ENCODE assay signal across 13 cellular contexts in genomic region chrX:21153503-21153902, GRCh38.
DNase-seq lines count a peak whose midpoint lies in the region; ATAC-seq and TF ChIP-seq lines count a peak whose summit lies in the region.
"Had no signal": no experiment of that assay in that cellular context is flagged by ENCODE, and none has a peak within 500 bp of the region (broad histone marks: within the 10 kb centered on the region; RNA-seq: fewer than 3 reads in every experiment).

No MANE protein-coding gene starts in this region.

- in situ Hi-C loops in HAP-1 (cut with MboI; ENCODE audit: low sequenced_read_pairs), result no loop called here

- TF ChIP-seq CTCF in esophagus muscularis mucosa (IDR thresholded peaks at IDR 0.05), result no peak
- no peak for TF ChIP-seq CTCF in left lung (IDR thresholded peaks at IDR 0.05)
- no peak for TF ChIP-seq CTCF in testis (IDR thresholded peaks at IDR 0.05)

- no peaks in the 10 kb centered on the region for H3K27me3 ChIP-seq in esophagus muscularis mucosa
- H3K27me3 ChIP-seq in left lung, result no peaks in the 10 kb centered on the region
- no peaks in the 10 kb centered on the region for H3K27me3 ChIP-seq in testis
- H3K27me3 ChIP-seq in HAP-1 (ENCODE audit: low read depth), result no peaks in the 10 kb centered on the region

- TF ChIP-seq POLR2A in esophagus muscularis mucosa (IDR thresholded peaks at IDR 0.05; ENCODE audit: low read depth) (no peak), testis (IDR thresholded peaks at IDR 0.05) (no peak)

- no peak overlapping the region for H3K4me3 ChIP-seq in esophagus muscularis mucosa
- H3K4me3 ChIP-seq in left lung, result no peak overlapping the region
- no peak overlapping the region for H3K4me3 ChIP-seq in testis
- no peak overlapping the region for H3K4me3 ChIP-seq in HAP-1

- WGBS in esophagus muscularis mucosa, result 27% methylated on average over 2 of the region's 2 CpGs
- WGBS in testis, 2 donors, result 33 to 58% methylated on average over 2 of the region's 2 CpGs

- H3K4me1 ChIP-seq in esophagus muscularis mucosa, result peaks cover 5 to 49% (median 14%) of the 10 kb centered on the region in 4 donors
- no peaks in the 10 kb centered on the region for H3K4me1 ChIP-seq in left lung
- no peaks in the 10 kb centered on the region for H3K4me1 ChIP-seq in testis
- peaks cover 1% of the 10 kb centered on the region; the same call in 1 of the 2 replicates for H3K4me1 ChIP-seq in HAP-1

- intact Hi-C loops in esophagus muscularis mucosa (cut with DNase I), result no loop called here
- intact Hi-C loops in left lung (cut with DNase I), result no loop called here
- intact Hi-C loops in testis (cut with DNase I; ENCODE audit: low total_unique reads), result no loop called here

- no peak for TF ChIP-seq EP300 in esophagus muscularis mucosa (IDR thresholded peaks at IDR 0.05)

- peak overlapping the region; percentile 40 to 68 (median 52) for H3K27ac ChIP-seq in esophagus muscularis mucosa (replicated peaks in 1 of 4)
- H3K27ac ChIP-seq in left lung, result no peak overlapping the region
- peak overlapping the region in 1 of 2 donors; percentile 60 for H3K27ac ChIP-seq in testis
- H3K27ac ChIP-seq: KMS-11 had no signal

- ATAC-seq in left lung (peak; percentile 64), HG02981 (IDR thresholded peaks at IDR 0.05; ENCODE audit: unreplicated experiment) (no peak)
- ATAC-seq: activated CD4-positive, alpha-beta T cell treated with anti-CD3 and anti-CD28 coated beads for 36 hours had no signal

- peak; percentile 58 for DNase-seq in H4 (ENCODE audit: low spot score)
- no peak for DNase-seq in esophagus muscularis mucosa (ENCODE audit: extremely low spot score)
- DNase-seq in left lung, result no peak
- DNase-seq in testis, result peak; percentile 36
- DNase-seq in RPMI8226, result no peak
- DNase-seq in HAP-1 (ENCODE audit: low spot score in 2 of 2), result no peak
- DNase-seq: activated CD4-positive, alpha-beta T cell treated with anti-CD3 and anti-CD28 coated beads for 36 hours; activated T-cell treated with anti-CD3 and anti-CD28 coated beads, Interleukin-2, amount 50 U/mL, for 24 hours; CD8-positive, alpha-beta memory T cell; effector memory CD4-positive, alpha-beta T cell; NCI-H2107 had no signal

- H3K9me3 ChIP-seq in esophagus muscularis mucosa, result no peaks in the 10 kb centered on the region
- no peaks in the 10 kb centered on the region for H3K9me3 ChIP-seq in left lung
- no peaks in the 10 kb centered on the region for H3K9me3 ChIP-seq in testis
- no peaks in the 10 kb centered on the region for H3K9me3 ChIP-seq in HAP-1

- H3K36me3 ChIP-seq in esophagus muscularis mucosa (no peaks in the 10 kb centered on the region), left lung (no peaks in the 10 kb centered on the region), testis (ENCODE audit: low read depth, missing control alignments) (no peaks in the 10 kb centered on the region), HAP-1 (replicated peaks) (no peaks in the 10 kb centered on the region)

Comparison
In these comparisons a context has a peak if more than half of its experiments do, and no peak if none do; other contexts are left out.
1. DNase-seq: peak in H4 (single experiment) and testis (single experiment); none in esophagus muscularis mucosa (single experiment), left lung (0 of 2), RPMI8226 (single experiment) and HAP-1 (0 of 2).
2. H3K27ac ChIP-seq: peak in esophagus muscularis mucosa (4 of 4); none in left lung (0 of 2).